Comparison of ENCODE assay signal across 1 cellular context in genomic region chr13:40149611-40150283, GRCh38.
TF ChIP-seq lines count a peak whose summit lies in the region.

No MANE protein-coding gene starts in this region.

TF ChIP-seq in HepG2, 621 proteins besides CTCF, POLR2A, EP300 and RAD21 (continued from another document):
- no peak for TF ChIP-seq TFAP4 (IDR thresholded peaks at IDR 0.05; ENCODE audit: borderline replicate concordance, low read depth)
- TF ChIP-seq ZNF766 (CRISPR knock-in tag; IDR thresholded peaks at IDR 0.05; ENCODE audit: borderline replicate concordance) = no peak
- no peak for TF ChIP-seq FOXC1 (CRISPR knock-in tag; IDR thresholded peaks at IDR 0.05; ENCODE audit: borderline replicate concordance)
- TF ChIP-seq ETV6 (CRISPR knock-in tag; conservative IDR thresholded peaks at IDR 0.05) = no peak
- no peak for TF ChIP-seq PHB2 (IDR thresholded peaks at IDR 0.05; ENCODE audit: partially characterized antibody)
- TF ChIP-seq YY1 (IDR thresholded peaks at IDR 0.05; ENCODE audit: insufficient read depth, insufficient replicate concordance, low read depth, low read length) = no peak
- no peak for TF ChIP-seq ZNF282 (IDR thresholded peaks at IDR 0.05; ENCODE audit: partially characterized antibody)
- TF ChIP-seq, protein P1, sequence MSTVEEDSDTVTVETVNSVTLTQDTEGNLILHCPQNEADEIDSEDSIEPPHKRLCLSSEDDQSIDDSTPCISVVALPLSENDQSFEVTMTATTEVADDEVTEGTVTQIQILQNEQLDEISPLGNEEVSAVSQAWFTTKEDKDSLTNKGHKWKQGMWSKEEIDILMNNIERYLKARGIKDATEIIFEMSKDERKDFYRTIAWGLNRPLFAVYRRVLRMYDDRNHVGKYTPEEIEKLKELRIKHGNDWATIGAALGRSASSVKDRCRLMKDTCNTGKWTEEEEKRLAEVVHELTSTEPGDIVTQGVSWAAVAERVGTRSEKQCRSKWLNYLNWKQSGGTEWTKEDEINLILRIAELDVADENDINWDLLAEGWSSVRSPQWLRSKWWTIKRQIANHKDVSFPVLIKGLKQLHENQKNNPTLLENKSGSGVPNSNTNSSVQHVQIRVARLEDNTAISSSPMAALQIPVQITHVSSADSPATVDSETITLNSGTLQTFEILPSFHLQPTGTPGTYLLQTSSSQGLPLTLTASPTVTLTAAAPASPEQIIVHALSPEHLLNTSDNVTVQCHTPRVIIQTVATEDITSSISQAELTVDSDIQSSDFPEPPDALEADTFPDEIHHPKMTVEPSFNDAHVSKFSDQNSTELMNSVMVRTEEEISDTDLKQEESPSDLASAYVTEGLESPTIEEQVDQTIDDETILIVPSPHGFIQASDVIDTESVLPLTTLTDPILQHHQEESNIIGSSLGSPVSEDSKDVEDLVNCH (CRISPR knock-in tag; IDR thresholded peaks at IDR 0.05) = no peak
- no peak for TF ChIP-seq E2F1 (CRISPR knock-in tag; IDR thresholded peaks at IDR 0.05)
- TF ChIP-seq, protein P2, sequence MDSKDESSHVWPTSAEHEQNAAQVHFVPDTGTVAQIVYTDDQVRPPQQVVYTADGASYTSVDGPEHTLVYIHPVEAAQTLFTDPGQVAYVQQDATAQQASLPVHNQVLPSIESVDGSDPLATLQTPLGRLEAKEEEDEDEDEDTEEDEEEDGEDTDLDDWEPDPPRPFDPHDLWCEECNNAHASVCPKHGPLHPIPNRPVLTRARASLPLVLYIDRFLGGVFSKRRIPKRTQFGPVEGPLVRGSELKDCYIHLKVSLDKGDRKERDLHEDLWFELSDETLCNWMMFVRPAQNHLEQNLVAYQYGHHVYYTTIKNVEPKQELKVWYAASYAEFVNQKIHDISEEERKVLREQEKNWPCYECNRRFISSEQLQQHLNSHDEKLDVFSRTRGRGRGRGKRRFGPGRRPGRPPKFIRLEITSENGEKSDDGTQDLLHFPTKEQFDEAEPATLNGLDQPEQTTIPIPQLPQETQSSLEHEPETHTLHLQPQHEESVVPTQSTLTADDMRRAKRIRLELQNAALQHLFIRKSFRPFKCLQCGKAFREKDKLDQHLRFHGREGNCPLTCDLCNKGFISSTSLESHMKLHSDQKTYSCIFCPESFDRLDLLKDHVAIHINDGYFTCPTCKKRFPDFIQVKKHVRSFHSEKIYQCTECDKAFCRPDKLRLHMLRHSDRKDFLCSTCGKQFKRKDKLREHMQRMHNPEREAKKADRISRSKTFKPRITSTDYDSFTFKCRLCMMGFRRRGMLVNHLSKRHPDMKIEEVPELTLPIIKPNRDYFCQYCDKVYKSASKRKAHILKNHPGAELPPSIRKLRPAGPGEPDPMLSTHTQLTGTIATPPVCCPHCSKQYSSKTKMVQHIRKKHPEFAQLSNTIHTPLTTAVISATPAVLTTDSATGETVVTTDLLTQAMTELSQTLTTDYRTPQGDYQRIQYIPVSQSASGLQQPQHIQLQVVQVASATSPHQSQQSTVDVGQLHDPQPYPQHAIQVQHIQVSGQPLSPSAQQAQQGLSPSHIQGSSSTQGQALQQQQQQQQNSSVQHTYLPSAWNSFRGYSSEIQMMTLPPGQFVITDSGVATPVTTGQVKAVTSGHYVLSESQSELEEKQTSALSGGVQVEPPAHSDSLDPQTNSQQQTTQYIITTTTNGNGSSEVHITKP (CRISPR knock-in tag; IDR thresholded peaks at IDR 0.05; ENCODE audit: low read depth) = no peak
- no peak for TF ChIP-seq MIER2 (CRISPR knock-in tag; IDR thresholded peaks at IDR 0.05)
- no peak for TF ChIP-seq PATZ1 (CRISPR knock-in tag; IDR thresholded peaks at IDR 0.05)
- TF ChIP-seq, protein P3, sequence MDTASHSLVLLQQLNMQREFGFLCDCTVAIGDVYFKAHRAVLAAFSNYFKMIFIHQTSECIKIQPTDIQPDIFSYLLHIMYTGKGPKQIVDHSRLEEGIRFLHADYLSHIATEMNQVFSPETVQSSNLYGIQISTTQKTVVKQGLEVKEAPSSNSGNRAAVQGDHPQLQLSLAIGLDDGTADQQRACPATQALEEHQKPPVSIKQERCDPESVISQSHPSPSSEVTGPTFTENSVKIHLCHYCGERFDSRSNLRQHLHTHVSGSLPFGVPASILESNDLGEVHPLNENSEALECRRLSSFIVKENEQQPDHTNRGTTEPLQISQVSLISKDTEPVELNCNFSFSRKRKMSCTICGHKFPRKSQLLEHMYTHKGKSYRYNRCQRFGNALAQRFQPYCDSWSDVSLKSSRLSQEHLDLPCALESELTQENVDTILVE (CRISPR knock-in tag; IDR thresholded peaks at IDR 0.05) = no peak
